ENCODE assay signal across 1 cellular context in the genomic region with DNA sequence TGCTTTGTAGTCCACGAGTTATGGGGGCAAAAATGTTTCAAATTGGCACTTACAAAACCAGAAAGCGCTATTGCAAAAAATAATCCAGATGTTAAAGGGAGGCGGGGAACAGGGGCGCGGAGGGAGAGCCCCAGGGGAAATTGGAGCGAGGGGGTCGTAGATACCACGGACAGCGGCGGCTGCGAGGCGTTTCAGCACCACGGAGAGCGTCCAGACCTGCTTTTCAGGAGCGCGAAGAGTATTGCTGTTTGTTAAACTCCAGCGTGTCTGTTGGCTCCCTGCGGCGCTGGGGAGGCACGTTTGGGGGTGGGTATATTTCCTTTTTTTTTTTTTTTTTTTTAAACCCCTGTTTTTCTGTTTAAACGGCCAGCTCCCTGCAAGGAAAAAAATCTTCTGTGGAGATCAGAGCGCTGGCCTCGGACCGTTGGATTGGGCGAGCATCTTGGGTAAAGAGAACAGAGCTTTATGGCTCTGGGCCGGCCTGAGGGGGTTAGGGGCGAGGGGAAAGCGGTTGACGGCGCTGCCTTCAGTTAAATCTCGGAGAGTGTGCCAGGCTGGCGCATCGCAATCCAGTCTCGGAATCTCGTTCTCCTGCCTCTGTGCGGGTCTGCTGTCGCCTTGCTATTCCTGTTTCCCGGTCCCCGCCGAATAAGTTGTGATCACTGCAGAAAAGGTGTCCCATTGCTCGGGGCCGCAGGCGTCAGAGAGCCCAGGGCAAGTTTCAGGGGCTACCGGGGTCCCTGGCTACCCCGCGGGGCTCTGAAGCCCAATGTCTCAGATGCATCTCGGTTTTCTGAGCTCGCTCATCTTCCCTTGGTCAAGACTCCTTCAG.
TF ChIP-seq lines count a peak whose summit lies in the region.

A gene (minus strand): TSS at position 288 of the 832 bp plus-strand sequence. CDS start 302 bp downstream, outside the sequence.

TF ChIP-seq in HepG2, 621 proteins besides CTCF, POLR2A, EP300 and RAD21 (continued from another document and continues in another):
- TF ChIP-seq, protein P1, sequence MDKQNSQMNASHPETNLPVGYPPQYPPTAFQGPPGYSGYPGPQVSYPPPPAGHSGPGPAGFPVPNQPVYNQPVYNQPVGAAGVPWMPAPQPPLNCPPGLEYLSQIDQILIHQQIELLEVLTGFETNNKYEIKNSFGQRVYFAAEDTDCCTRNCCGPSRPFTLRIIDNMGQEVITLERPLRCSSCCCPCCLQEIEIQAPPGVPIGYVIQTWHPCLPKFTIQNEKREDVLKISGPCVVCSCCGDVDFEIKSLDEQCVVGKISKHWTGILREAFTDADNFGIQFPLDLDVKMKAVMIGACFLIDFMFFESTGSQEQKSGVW (CRISPR knock-in tag; IDR thresholded peaks at IDR 0.05; ENCODE audit: borderline replicate concordance) = peak; percentile 99
- peak; percentile 93 for TF ChIP-seq BCL6 (CRISPR knock-in tag; IDR thresholded peaks at IDR 0.05)
- peak; percentile 99 for TF ChIP-seq ZNF441 (CRISPR knock-in tag; IDR thresholded peaks at IDR 0.05; ENCODE audit: borderline replicate concordance)
- TF ChIP-seq, protein P2, sequence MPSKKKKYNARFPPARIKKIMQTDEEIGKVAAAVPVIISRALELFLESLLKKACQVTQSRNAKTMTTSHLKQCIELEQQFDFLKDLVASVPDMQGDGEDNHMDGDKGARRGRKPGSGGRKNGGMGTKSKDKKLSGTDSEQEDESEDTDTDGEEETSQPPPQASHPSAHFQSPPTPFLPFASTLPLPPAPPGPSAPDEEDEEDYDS (CRISPR knock-in tag; IDR thresholded peaks at IDR 0.05) = peak; percentile 88
- TF ChIP-seq KDM6A (CRISPR knock-in tag; IDR thresholded peaks at IDR 0.05; ENCODE audit: low read depth) = peak; percentile 58
- TF ChIP-seq, protein P3, sequence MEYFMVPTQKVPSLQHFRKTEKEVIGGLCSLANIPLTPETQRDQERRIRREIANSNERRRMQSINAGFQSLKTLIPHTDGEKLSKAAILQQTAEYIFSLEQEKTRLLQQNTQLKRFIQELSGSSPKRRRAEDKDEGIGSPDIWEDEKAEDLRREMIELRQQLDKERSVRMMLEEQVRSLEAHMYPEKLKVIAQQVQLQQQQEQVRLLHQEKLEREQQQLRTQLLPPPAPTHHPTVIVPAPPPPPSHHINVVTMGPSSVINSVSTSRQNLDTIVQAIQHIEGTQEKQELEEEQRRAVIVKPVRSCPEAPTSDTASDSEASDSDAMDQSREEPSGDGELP (IDR thresholded peaks at IDR 0.05; ENCODE audit: borderline replicate concordance, low read depth) = no peak
- TF ChIP-seq FOXC1 (CRISPR knock-in tag; IDR thresholded peaks at IDR 0.05; ENCODE audit: borderline replicate concordance) = peak; percentile 100
- TF ChIP-seq ZNF251 (CRISPR knock-in tag; IDR thresholded peaks at IDR 0.05) = peak; percentile 98; the same call in 1 of the 2 replicates
- peak; percentile 95 for TF ChIP-seq HDAC2 (CRISPR knock-in tag; IDR thresholded peaks at IDR 0.05)
- TF ChIP-seq, protein P4, sequence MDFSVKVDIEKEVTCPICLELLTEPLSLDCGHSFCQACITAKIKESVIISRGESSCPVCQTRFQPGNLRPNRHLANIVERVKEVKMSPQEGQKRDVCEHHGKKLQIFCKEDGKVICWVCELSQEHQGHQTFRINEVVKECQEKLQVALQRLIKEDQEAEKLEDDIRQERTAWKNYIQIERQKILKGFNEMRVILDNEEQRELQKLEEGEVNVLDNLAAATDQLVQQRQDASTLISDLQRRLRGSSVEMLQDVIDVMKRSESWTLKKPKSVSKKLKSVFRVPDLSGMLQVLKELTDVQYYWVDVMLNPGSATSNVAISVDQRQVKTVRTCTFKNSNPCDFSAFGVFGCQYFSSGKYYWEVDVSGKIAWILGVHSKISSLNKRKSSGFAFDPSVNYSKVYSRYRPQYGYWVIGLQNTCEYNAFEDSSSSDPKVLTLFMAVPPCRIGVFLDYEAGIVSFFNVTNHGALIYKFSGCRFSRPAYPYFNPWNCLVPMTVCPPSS (IDR thresholded peaks at IDR 0.05) = no peak
- TF ChIP-seq ZNF607 (CRISPR knock-in tag; IDR thresholded peaks at IDR 0.05; ENCODE audit: borderline replicate concordance) = peak; percentile 100
- peak; percentile 100 for TF ChIP-seq ZNF615 (CRISPR knock-in tag; IDR thresholded peaks at IDR 0.05; ENCODE audit: borderline replicate concordance)
- peak; percentile 98 for TF ChIP-seq ZNF598 (CRISPR knock-in tag; IDR thresholded peaks at IDR 0.05; ENCODE audit: borderline replicate concordance)
- TF ChIP-seq HMG20A (CRISPR knock-in tag; IDR thresholded peaks at IDR 0.05; ENCODE audit: borderline replicate concordance) = peak; percentile 83; the same call in 1 of the 2 replicates
- TF ChIP-seq, protein P5, sequence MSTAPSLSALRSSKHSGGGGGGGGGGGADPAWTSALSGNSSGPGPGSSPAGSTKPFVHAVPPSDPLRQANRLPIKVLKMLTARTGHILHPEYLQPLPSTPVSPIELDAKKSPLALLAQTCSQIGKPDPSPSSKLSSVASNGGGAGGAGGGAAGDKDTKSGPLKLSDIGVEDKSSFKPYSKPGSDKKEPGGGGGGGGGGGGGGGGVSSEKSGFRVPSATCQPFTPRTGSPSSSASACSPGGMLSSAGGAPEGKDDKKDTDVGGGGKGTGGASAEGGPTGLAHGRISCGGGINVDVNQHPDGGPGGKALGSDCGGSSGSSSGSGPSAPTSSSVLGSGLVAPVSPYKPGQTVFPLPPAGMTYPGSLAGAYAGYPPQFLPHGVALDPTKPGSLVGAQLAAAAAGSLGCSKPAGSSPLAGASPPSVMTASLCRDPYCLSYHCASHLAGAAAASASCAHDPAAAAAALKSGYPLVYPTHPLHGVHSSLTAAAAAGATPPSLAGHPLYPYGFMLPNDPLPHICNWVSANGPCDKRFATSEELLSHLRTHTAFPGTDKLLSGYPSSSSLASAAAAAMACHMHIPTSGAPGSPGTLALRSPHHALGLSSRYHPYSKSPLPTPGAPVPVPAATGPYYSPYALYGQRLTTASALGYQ (CRISPR knock-in tag; IDR thresholded peaks at IDR 0.05) = peak; percentile 97
- TF ChIP-seq ZIK1 (CRISPR knock-in tag; IDR thresholded peaks at IDR 0.05; ENCODE audit: borderline replicate concordance, low read depth) = peak; percentile 99; the same call in 1 of the 2 replicates
- TF ChIP-seq, protein P6, sequence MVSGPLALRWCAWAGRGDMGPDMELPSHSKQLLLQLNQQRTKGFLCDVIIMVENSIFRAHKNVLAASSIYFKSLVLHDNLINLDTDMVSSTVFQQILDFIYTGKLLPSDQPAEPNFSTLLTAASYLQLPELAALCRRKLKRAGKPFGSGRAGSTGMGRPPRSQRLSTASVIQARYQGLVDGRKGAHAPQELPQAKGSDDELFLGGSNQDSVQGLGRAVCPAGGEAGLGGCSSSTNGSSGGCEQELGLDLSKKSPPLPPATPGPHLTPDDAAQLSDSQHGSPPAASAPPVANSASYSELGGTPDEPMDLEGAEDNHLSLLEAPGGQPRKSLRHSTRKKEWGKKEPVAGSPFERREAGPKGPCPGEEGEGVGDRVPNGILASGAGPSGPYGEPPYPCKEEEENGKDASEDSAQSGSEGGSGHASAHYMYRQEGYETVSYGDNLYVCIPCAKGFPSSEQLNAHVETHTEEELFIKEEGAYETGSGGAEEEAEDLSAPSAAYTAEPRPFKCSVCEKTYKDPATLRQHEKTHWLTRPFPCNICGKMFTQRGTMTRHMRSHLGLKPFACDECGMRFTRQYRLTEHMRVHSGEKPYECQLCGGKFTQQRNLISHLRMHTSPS (CRISPR knock-in tag; IDR thresholded peaks at IDR 0.05; ENCODE audit: low read depth) = no peak; the same call in 1 of the 2 replicates
- peak; percentile 100 for TF ChIP-seq DNMT3B (CRISPR knock-in tag; conservative IDR thresholded peaks at IDR 0.05)
- TF ChIP-seq ZNF629 (CRISPR knock-in tag; conservative IDR thresholded peaks at IDR 0.05) = peak; percentile 73
- TF ChIP-seq, protein P7, sequence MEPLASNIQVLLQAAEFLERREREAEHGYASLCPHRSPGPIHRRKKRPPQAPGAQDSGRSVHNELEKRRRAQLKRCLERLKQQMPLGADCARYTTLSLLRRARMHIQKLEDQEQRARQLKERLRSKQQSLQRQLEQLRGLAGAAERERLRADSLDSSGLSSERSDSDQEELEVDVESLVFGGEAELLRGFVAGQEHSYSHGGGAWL (CRISPR knock-in tag; IDR thresholded peaks at IDR 0.05) = peak; percentile 100
- TF ChIP-seq FOXK2 (IDR thresholded peaks at IDR 0.05) = no peak
- TF ChIP-seq ZNF7 (CRISPR knock-in tag; IDR thresholded peaks at IDR 0.05) = peak; percentile 95
- TF ChIP-seq ZNF496 (CRISPR knock-in tag; IDR thresholded peaks at IDR 0.05; ENCODE audit: insufficient replicate concordance) = peak; percentile 68
- peak; percentile 100 for TF ChIP-seq ZNF605 (CRISPR knock-in tag; IDR thresholded peaks at IDR 0.05)
- peak; percentile 100 for TF ChIP-seq SMAD3 (CRISPR knock-in tag; IDR thresholded peaks at IDR 0.05)
- peak; percentile 99 for TF ChIP-seq DNMT1 (CRISPR knock-in tag; IDR thresholded peaks at IDR 0.05)
- TF ChIP-seq AGO1 (IDR thresholded peaks at IDR 0.05; ENCODE audit: low read depth, low read length, poor library complexity, severe bottlenecking) = no peak
- TF ChIP-seq ADNP (CRISPR knock-in tag; IDR thresholded peaks at IDR 0.05) = 0 out of 2 replicates have a peak, but pooled peaks have one; percentile 37
- TF ChIP-seq, protein P8, sequence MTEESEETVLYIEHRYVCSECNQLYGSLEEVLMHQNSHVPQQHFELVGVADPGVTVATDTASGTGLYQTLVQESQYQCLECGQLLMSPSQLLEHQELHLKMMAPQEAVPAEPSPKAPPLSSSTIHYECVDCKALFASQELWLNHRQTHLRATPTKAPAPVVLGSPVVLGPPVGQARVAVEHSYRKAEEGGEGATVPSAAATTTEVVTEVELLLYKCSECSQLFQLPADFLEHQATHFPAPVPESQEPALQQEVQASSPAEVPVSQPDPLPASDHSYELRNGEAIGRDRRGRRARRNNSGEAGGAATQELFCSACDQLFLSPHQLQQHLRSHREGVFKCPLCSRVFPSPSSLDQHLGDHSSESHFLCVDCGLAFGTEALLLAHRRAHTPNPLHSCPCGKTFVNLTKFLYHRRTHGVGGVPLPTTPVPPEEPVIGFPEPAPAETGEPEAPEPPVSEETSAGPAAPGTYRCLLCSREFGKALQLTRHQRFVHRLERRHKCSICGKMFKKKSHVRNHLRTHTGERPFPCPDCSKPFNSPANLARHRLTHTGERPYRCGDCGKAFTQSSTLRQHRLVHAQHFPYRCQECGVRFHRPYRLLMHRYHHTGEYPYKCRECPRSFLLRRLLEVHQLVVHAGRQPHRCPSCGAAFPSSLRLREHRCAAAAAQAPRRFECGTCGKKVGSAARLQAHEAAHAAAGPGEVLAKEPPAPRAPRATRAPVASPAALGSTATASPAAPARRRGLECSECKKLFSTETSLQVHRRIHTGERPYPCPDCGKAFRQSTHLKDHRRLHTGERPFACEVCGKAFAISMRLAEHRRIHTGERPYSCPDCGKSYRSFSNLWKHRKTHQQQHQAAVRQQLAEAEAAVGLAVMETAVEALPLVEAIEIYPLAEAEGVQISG (CRISPR knock-in tag; IDR thresholded peaks at IDR 0.05) = peak; percentile 96
- TF ChIP-seq ZNF17 (CRISPR knock-in tag; IDR thresholded peaks at IDR 0.05) = peak; percentile 98
- TF ChIP-seq ZSCAN22 (CRISPR knock-in tag; IDR thresholded peaks at IDR 0.05) = peak; percentile 89
- peak; percentile 100 for TF ChIP-seq SP140L (CRISPR knock-in tag; IDR thresholded peaks at IDR 0.05; ENCODE audit: borderline replicate concordance)
- TF ChIP-seq, protein P9, sequence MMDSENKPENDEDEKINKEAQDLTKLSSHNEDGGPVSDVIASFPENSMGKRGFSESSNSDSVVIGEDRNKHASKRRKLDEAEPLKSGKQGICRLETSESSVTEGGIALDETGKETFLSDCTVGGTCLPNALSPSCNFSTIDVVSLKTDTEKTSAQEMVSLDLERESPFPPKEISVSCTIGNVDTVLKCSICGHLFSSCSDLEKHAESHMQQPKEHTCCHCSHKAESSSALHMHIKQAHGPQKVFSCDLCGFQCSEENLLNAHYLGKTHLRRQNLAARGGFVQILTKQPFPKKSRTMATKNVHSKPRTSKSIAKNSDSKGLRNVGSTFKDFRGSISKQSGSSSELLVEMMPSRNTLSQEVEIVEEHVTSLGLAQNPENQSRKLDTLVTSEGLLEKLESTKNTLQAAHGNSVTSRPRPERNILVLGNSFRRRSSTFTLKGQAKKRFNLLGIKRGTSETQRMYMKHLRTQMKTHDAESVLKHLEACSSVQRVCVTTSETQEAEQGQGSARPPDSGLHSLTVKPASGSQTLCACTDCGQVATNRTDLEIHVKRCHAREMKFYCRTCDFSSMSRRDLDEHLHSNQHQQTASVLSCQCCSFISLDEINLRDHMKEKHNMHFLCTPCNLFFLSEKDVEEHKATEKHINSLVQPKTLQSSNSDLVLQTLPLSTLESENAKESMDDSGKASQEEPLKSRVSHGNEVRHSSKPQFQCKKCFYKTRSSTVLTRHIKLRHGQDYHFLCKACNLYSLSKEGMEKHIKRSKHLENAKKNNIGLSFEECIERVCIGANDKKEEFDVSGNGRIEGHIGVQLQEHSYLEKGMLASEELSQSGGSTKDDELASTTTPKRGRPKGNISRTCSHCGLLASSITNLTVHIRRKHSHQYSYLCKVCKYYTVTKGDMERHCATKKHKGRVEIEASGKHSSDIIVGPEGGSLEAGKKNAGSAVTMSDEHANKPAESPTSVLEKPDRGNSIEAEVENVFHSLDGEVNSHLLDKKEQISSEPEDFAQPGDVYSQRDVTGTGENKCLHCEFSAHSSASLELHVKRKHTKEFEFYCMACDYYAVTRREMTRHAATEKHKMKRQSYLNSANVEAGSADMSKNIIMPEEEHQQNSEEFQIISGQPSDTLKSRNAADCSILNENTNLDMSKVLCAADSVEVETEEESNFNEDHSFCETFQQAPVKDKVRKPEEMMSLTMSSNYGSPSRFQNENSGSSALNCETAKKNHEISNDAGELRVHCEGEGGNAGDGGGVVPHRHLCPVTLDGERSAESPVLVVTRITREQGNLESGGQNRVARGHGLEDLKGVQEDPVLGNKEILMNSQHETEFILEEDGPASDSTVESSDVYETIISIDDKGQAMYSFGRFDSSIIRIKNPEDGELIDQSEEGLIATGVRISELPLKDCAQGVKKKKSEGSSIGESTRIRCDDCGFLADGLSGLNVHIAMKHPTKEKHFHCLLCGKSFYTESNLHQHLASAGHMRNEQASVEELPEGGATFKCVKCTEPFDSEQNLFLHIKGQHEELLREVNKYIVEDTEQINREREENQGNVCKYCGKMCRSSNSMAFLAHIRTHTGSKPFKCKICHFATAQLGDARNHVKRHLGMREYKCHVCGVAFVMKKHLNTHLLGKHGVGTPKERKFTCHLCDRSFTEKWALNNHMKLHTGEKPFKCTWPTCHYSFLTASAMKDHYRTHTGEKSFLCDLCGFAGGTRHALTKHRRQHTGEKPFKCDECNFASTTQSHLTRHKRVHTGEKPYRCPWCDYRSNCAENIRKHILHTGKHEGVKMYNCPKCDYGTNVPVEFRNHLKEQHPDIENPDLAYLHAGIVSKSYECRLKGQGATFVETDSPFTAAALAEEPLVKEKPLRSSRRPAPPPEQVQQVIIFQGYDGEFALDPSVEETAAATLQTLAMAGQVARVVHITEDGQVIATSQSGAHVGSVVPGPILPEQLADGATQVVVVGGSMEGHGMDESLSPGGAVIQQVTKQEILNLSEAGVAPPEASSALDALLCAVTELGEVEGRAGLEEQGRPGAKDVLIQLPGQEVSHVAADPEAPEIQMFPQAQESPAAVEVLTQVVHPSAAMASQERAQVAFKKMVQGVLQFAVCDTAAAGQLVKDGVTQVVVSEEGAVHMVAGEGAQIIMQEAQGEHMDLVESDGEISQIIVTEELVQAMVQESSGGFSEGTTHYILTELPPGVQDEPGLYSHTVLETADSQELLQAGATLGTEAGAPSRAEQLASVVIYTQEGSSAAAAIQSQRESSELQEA (CRISPR knock-in tag; IDR thresholded peaks at IDR 0.05; ENCODE audit: not compliant biosample characterization) = peak; percentile 98
- TF ChIP-seq CEBPB (IDR thresholded peaks at IDR 0.05; ENCODE audit: borderline replicate concordance, low read depth, low read length) = no peak
